In genomic region chr1:175887981-175888428, GRCh38 we compare ENCODE assay signal across 8 cellular contexts.
A peak's percentile ranks its signal among the peaks of the same experiment; 100 is the strongest.
DNase-seq lines count a peak whose midpoint lies in the region; ATAC-seq and TF ChIP-seq lines count a peak whose summit lies in the region.

No MANE protein-coding gene starts in this region.

- no peaks in the 10 kb centered on the region for H3K36me3 ChIP-seq in ascending aorta
- H3K36me3 ChIP-seq in sigmoid colon: no peaks in the 10 kb centered on the region

- peaks cover 7 to 24% of the 10 kb centered on the region in 2 donors for H3K4me1 ChIP-seq in ascending aorta
- H3K4me1 ChIP-seq in sigmoid colon: peaks cover 0 to 8% (median 4%) of the 10 kb centered on the region in 4 donors

- peak; percentile 65 to 91 (median 89) for TF ChIP-seq CTCF in ascending aorta (IDR thresholded peaks at IDR 0.05)
- peak in 3 of 4 experiments; percentile 31 to 56 (median 38) for TF ChIP-seq CTCF in sigmoid colon (IDR thresholded peaks at IDR 0.05)

- ATAC-seq in GM18861 (IDR thresholded peaks at IDR 0.05; ENCODE audit: unreplicated experiment) (peak; percentile 77), HG03108 (IDR thresholded peaks at IDR 0.05; ENCODE audit: unreplicated experiment) (peak; percentile 58)

- peak overlapping the region in 1 of 2 donors; percentile 89 for H3K27ac ChIP-seq in ascending aorta
- H3K27ac ChIP-seq in sigmoid colon: no peak overlapping the region

- 36 to 38% methylated on average over 17 of the region's 17 CpGs for WGBS in sigmoid colon, 2 donors

- H3K4me3 ChIP-seq in ascending aorta (no peak overlapping the region), sigmoid colon (no peak overlapping the region)

- H3K27me3 ChIP-seq in ascending aorta: no peaks in the 10 kb centered on the region
- H3K27me3 ChIP-seq in sigmoid colon: no peaks in the 10 kb centered on the region

- TF ChIP-seq POLR2A in sigmoid colon (IDR thresholded peaks at IDR 0.05): no peak

- no peak for TF ChIP-seq EP300 in sigmoid colon (IDR thresholded peaks at IDR 0.05)

- DNase-seq in CMK (ENCODE audit: low read depth): peak; percentile 15
- DNase-seq in NCI-H446 treated with DMSO at 0.1 percent for 48 hours (lab: John Stamatoyannopoulos, UW): peak; percentile 15
- DNase-seq in ascending aorta (ENCODE audit: low spot score in 2 of 2): peak in 1 of 2 donors; percentile 78
- DNase-seq in hepatic stellate cell (ENCODE audit: low spot score): peak; percentile 72
- no peak for DNase-seq in sigmoid colon
- DNase-seq in activated gamma-delta T cell (lab: John Stamatoyannopoulos, UW): no peak

- intact Hi-C loops in ascending aorta (cut with DNase I): loop anchor here (1.0 to 10.0 kb wide), 3 partner anchors 407 to 863 kb away; partner anchors contain the start of gene MRPS14
- intact Hi-C loops in sigmoid colon (cut with DNase I): no loop called here

- H3K9me3 ChIP-seq in ascending aorta (no peaks in the 10 kb centered on the region), sigmoid colon (no peaks in the 10 kb centered on the region)

Comparison
In these comparisons a context has a peak if more than half of its experiments do, and no peak if none do; other contexts are left out.
1. DNase-seq: peak in CMK (single experiment), NCI-H446 treated with DMSO at 0.1 percent for 48 hours (single experiment) and hepatic stellate cell (single experiment); none in sigmoid colon (single experiment) and activated gamma-delta T cell (single experiment).